Comparison of ENCODE assay signal across 19 cellular contexts in genomic region chr12:39464976-39465375, GRCh38. TPM values are rescaled to one million over a fixed set of nuclear protein-coding genes. Genes with fewer than 3 reads are reported as not detected.
DNase-seq lines count a peak whose midpoint lies in the region; FAIRE-seq and TF ChIP-seq lines count a peak whose summit lies in the region.
"Had no signal": no experiment of that assay in that cellular context is flagged by ENCODE, and none has a peak within 500 bp of the region (broad histone marks: within the 10 kb centered on the region; RNA-seq: fewer than 3 reads in every experiment).

No MANE protein-coding gene starts in this region.

- TF ChIP-seq POLR2A in H54 (IDR thresholded peaks at IDR 0.05; ENCODE audit: low read depth, low read length) = no peak

- H3K4me3 ChIP-seq in epithelial cell of esophagus (ENCODE audit: low read length) = no peak overlapping the region
- no peak overlapping the region for H3K4me3 ChIP-seq in dorsolateral prefrontal cortex
- H3K4me3 ChIP-seq: SJSA1 had no signal

- FAIRE-seq in H54 (lab: Jason Lieb, UNC) = peak; percentile 67

- H3K27ac ChIP-seq in dorsolateral prefrontal cortex = no peak overlapping the region
- H3K27ac ChIP-seq: RWPE1, SJSA1 had no signal

- no peak for TF ChIP-seq CTCF in epithelial cell of esophagus (IDR thresholded peaks at IDR 0.05; ENCODE audit: insufficient read depth, low read depth, low read length, missing control alignments)
- no peak for TF ChIP-seq CTCF in dorsolateral prefrontal cortex (IDR thresholded peaks at IDR 0.05 in 54 of 56, conservative IDR thresholded peaks at IDR 0.05 in 2 of 56; ENCODE audit: low read depth in 1 of 56, partially characterized antibody in 56 of 56)

- intact Hi-C loops in dorsolateral prefrontal cortex (cut with DNase I) = no loop called here

- no peaks in the 10 kb centered on the region for H3K27me3 ChIP-seq in dorsolateral prefrontal cortex
- H3K27me3 ChIP-seq: SJSA1 had no signal

- DNase-seq in H54 (ENCODE audit: insufficient read length, low spot score) = no peak
- peak; percentile 7 to 8 for DNase-seq in Kasumi-1 (lab: John Stamatoyannopoulos, UW)
- peak; percentile 73 for DNase-seq in epithelial cell of esophagus (ENCODE audit: low read depth)
- DNase-seq in renal cortical epithelial cell (ENCODE audit: low read depth) = peak; percentile 5
- DNase-seq in dorsolateral prefrontal cortex = no peak
- no peak for DNase-seq in activated CD8-positive, alpha-beta memory T cell treated with anti-CD3 and anti-CD28 coated beads, Interleukin-2, amount 50 U/mL, for 48 hours
- no peak for DNase-seq in NCI-H1417 (lab: John Stamatoyannopoulos, UW)
- DNase-seq: Calu3; CD4-positive, alpha-beta memory T cell; NCI-H1092; NCI-H1694; NCI-H2107; NCI-H2227 treated with DMSO at 0.1 percent for 48 hours; NCI-H526; NK-92 treated with Interleukin-12 subunit alpha and Interleukin-12 subunit beta, amount 100 ng/mL, for 24 hours; PC-3; SW 1271 had no signal

RNA-seq across cellular contexts. Expression of gene KIF21A, which starts 22.1 kb away (rescaled TPM):
- 20.5 and 62.0 TPM in 2 replicates for total RNA-seq in renal cortical epithelial cell
- 100 to 1,000 TPM in 108 of 120 experiments, 10 to 100 TPM in 12; 71.2 to 177 (median 134) TPM for total RNA-seq in dorsolateral prefrontal cortex

Comparison
In these comparisons a context has a peak if more than half of its experiments do, and no peak if none do; other contexts are left out.
1. DNase-seq: peak in Kasumi-1 (2 of 2), epithelial cell of esophagus (single experiment) and renal cortical epithelial cell (single experiment); none in H54 (single experiment), dorsolateral prefrontal cortex (0 of 10), activated CD8-positive, alpha-beta memory T cell treated with anti-CD3 and anti-CD28 coated beads, Interleukin-2, amount 50 U/mL, for 48 hours (single experiment) and NCI-H1417 (0 of 3).